In the genomic region with DNA sequence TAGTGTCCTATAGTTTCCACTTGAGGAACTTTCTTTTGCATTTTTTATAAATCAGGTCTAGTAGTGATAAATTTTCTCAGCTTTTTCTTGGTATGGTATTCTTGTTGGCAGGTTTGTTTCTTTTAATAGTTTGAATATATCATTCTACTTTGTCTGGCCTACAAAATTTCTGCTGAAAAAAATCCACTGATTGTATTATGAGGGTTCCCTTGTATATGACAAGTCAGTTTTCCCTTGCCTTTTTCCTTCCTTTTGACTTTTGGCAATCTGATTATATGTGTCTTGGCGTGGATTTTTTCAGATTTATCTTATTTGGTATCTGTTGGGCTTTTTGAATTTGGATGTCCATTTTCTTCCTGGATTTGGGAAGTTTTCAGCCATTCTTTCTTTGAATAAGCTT, we compare ENCODE assay signal across 33 cellular contexts. TPM values are rescaled to one million over a fixed set of nuclear protein-coding genes. Genes with fewer than 3 reads are reported as not detected.
"Had no signal": no experiment of that assay in that cellular context is flagged by ENCODE, and none has a peak within 500 bp of the region (broad histone marks: within the 10 kb centered on the region; RNA-seq: fewer than 3 reads in every experiment).

No MANE protein-coding gene starts in this region.

- ATAC-seq: activated naive CD4-positive, alpha-beta T cell treated with anti-CD3 and anti-CD28 coated beads, Interleukin-2, amount 50 U/mL, for 72 hours; activated naive CD8-positive, alpha-beta T cell treated with anti-CD3 and anti-CD28 coated beads, Interleukin-2, amount 50 U/mL, for 24 hours; activated T-cell treated with anti-CD3 and anti-CD28 coated beads, Interleukin-2, amount 50 U/mL, for 4 hours; activated T-cell treated with anti-CD3 and anti-CD28 coated beads, Interleukin-2, amount 50 U/mL, for 72 hours; activated T-helper 17 cell treated with anti-CD3 and anti-CD28 coated beads, Interleukin-2, amount 50 U/mL, for 72 hours; body of pancreas had no signal

- H3K4me1 ChIP-seq: adrenal gland, ascending aorta, body of pancreas, breast epithelium had no signal

- H3K4me3 ChIP-seq: adrenal gland, ascending aorta, body of pancreas, breast epithelium, cardiac muscle cell had no signal

- H3K27me3 ChIP-seq: adrenal gland, ascending aorta, body of pancreas, brain microvascular endothelial cell, breast epithelium, cardiac muscle cell had no signal

- H3K9me3 ChIP-seq: adrenal gland had no signal

- DNase-seq: activated effector memory CD4-positive, alpha-beta T cell treated with anti-CD3 and anti-CD28 coated beads, Interleukin-2, amount 50 U/mL, for 16 hours; activated effector memory CD4-positive, alpha-beta T cell treated with Interleukin-2 at 50 U/mL for 16 hours; activated gamma-delta T cell; activated gamma-delta T cell treated with Interleukin-2 at 50 U/mL for 16 hours; activated naive CD4-positive, alpha-beta T cell; activated naive CD4-positive, alpha-beta T cell treated with anti-CD3 and anti-CD28 coated beads for 36 hours; activated naive CD4-positive, alpha-beta T cell treated with anti-CD3 and anti-CD28 coated beads, Interleukin-2, amount 10 ng/mL, durations not matched to agents 7 days and 5 days; activated naive CD4-positive, alpha-beta T cell treated with anti-CD3 and anti-CD28 coated beads, Interleukin-2, amount 50 U/mL, for 16 hours; activated naive CD4-positive, alpha-beta T cell treated with Interleukin-2 at 50 U/mL for 16 hours; activated naive CD8-positive, alpha-beta T cell treated with anti-CD3 and anti-CD28 coated beads for 36 hours; activated naive CD8-positive, alpha-beta T cell treated with anti-CD3 and anti-CD28 coated beads, Interleukin-2, amount 10 ng/mL, durations not matched to agents 7 days and 5 days; activated naive CD8-positive, alpha-beta T cell treated with anti-CD3 and anti-CD28 coated beads, Interleukin-2, amount 50 U/mL, for 24 hours; activated T-cell treated with anti-CD3 and anti-CD28 coated beads, Interleukin-2, amount 50 U/mL, for 24 hours; activated T-cell treated with anti-CD3 and anti-CD28 coated beads, Interleukin-2, amount 50 U/mL, for 4 hours; activated T-cell treated with anti-CD3 and anti-CD28 coated beads, Interleukin-2, amount 50 U/mL, for 48 hours; activated T-cell treated with anti-CD3 and anti-CD28 coated beads, Interleukin-2, amount 50 U/mL, for 72 hours; adrenal gland; amniotic stem cell; amygdala; anterior cingulate cortex; aorta; body of pancreas; brain microvascular endothelial cell; caudate nucleus; central memory CD4-positive, alpha-beta T cell; cerebellar nuclear complex had no signal

- H3K36me3 ChIP-seq: adrenal gland, ascending aorta, brain microvascular endothelial cell, breast epithelium, cardiac muscle cell had no signal

- H3K27ac ChIP-seq: adrenal gland, ascending aorta, body of pancreas, brain microvascular endothelial cell, breast epithelium, cardiac muscle cell had no signal

- FAIRE-seq: astrocyte, bronchial epithelial cell had no signal

RNA-seq across cellular contexts. Expression of a gene that starts 41.9 kb away (rescaled TPM):
- total RNA-seq: activated naive CD4-positive, alpha-beta T cell treated with anti-CD3 and anti-CD28 coated beads for 36 hours had no signal
